ENCODE assay signal across 8 cellular contexts in genomic region chr5:149271195-149271716, GRCh38. TPM values are rescaled to one million over a fixed set of nuclear protein-coding genes. Genes with fewer than 3 reads are reported as not detected.
DNase-seq lines count a peak whose midpoint lies in the region; ATAC-seq and TF ChIP-seq lines count a peak whose summit lies in the region.

No MANE protein-coding gene starts in this region.

- no peaks in the 10 kb centered on the region for H3K9me3 Mint-ChIP-seq in Caco-2 (ENCODE audit: unreplicated experiment)

- peaks cover 8% of the 10 kb centered on the region for H3K36me3 Mint-ChIP-seq in Caco-2 (ENCODE audit: insufficient read depth, unreplicated experiment)

- no peak for TF ChIP-seq POLR2A in ovary (IDR thresholded peaks at IDR 0.05)

- TF ChIP-seq EP300 in ovary (IDR thresholded peaks at IDR 0.05), result no peak

- H3K27me3 ChIP-seq in Caco-2 (replicated peaks; ENCODE audit: control insufficient read depth, insufficient read depth, low read length) (no peaks in the 10 kb centered on the region; the same call in 1 of the 2 replicates), RWPE2 (ENCODE audit: insufficient read depth, poor library complexity, severe bottlenecking) (no peaks in the 10 kb centered on the region), ovary (no peaks in the 10 kb centered on the region)

- TF ChIP-seq CTCF in Caco-2 (IDR thresholded peaks at IDR 0.05; ENCODE audit: insufficient read depth in 1 of 2, low read depth in 1 of 2, low read length in 1 of 2, severe bottlenecking in 1 of 2, unreplicated experiment in 1 of 2) (no peak), RWPE2 (IDR thresholded peaks at IDR 0.05; ENCODE audit: poor library complexity, severe bottlenecking) (no peak), epithelial cell of proximal tubule (conservative IDR thresholded peaks at IDR 0.05; ENCODE audit: low read depth, low read length) (no peak), ovary (IDR thresholded peaks at IDR 0.05) (no peak)

- H3K27me3 Mint-ChIP-seq in Caco-2 (ENCODE audit: insufficient read depth, unreplicated experiment), result peaks cover 13% of the 10 kb centered on the region

- intact Hi-C loops in Caco-2 (cut with micrococcal nuclease; ENCODE audit: unreplicated experiment) (no loop called here), ovary (cut with DNase I) (no loop called here)

- no peaks in the 10 kb centered on the region for H3K36me3 ChIP-seq in Caco-2 (ENCODE audit: control insufficient read depth, insufficient read depth, low read length)
- no peaks in the 10 kb centered on the region for H3K36me3 ChIP-seq in RWPE2 (ENCODE audit: low read depth)
- no peaks in the 10 kb centered on the region for H3K36me3 ChIP-seq in ovary

- H3K4me3 ChIP-seq in Caco-2 (ENCODE audit: low read depth, low read length) (peak overlapping the region; percentile 52), RWPE2 (ENCODE audit: severe bottlenecking) (peak overlapping the region; percentile 71), epithelial cell of proximal tubule (ENCODE audit: low read depth, low read length) (peak overlapping the region; percentile 66), ovary (peak overlapping the region; percentile 61)

- peaks cover 8% of the 10 kb centered on the region for H3K9me3 ChIP-seq in Caco-2
- H3K9me3 ChIP-seq in RWPE2 (ENCODE audit: severe bottlenecking), result no peaks in the 10 kb centered on the region
- H3K9me3 ChIP-seq in ovary, result no peaks in the 10 kb centered on the region

- peak; percentile 46 to 58 for DNase-seq in Caco-2
- DNase-seq in RWPE2 (ENCODE audit: low spot score), result no peak
- DNase-seq in epithelial cell of proximal tubule (ENCODE audit: low read depth), result no peak
- peak in 1 of 5 donors; percentile 23 for DNase-seq in ovary
- DNase-seq in DMS 273 (lab: John Stamatoyannopoulos, UW; ENCODE audit: unreplicated experiment), result no peak
- no peak for DNase-seq in stimulated activated CD4-positive, alpha-beta T cell treated with anti-CD3 and anti-CD28 coated beads, Interleukin-4, amount 100 ng/mL, for 4 hours
- no peak for DNase-seq in cerebellum (ENCODE audit: low spot score)

- H3K4me1 Mint-ChIP-seq in Caco-2 (ENCODE audit: low read depth, unreplicated experiment), result peaks cover 7% of the 10 kb centered on the region

- POLR2A ChIA-PET in Caco-2 (lab: Charles Lee), result no interaction called here

- H3K27ac ChIP-seq in RWPE2 (ENCODE audit: poor library complexity, severe bottlenecking) (peak overlapping the region; percentile 66), ovary (no peak overlapping the region)

- no peak overlapping the region for H3K27ac Mint-ChIP-seq in Caco-2 (ENCODE audit: unreplicated experiment)

- ATAC-seq in RWPE2 (ENCODE audit: low read depth) (peak; percentile 41), HG03342 (IDR thresholded peaks at IDR 0.05; ENCODE audit: unreplicated experiment) (no peak)

- WGBS in ovary, 3 donors, result 3 to 6% (median 4%) methylated on average over 20 to 40 of the region's 40 CpGs

- no TSS peak for BruUV-seq in Caco-2 (replicated peaks; lab: Mats Ljungman, UMichigan)

- H3K4me1 ChIP-seq in Caco-2 (0 out of 2 replicates have a peak, but pooled peaks cover 7% of the 10 kb centered on the region), RWPE2 (ENCODE audit: insufficient read depth, poor library complexity, severe bottlenecking) (peaks cover 4% of the 10 kb centered on the region), ovary (ENCODE audit: insufficient read depth) (peaks cover 2% of the 10 kb centered on the region)

- peak overlapping the region; percentile 74 for H3K4me3 Mint-ChIP-seq in Caco-2 (ENCODE audit: unreplicated experiment)

- CTCF ChIA-PET in Caco-2 (lab: Charles Lee), result no interaction called here

RNA-seq across cellular contexts. Expression of gene AFAP1L1, which starts 0.4 kb away (rescaled TPM):
- 0.30 and 0.45 TPM in 2 replicates for total RNA-seq in Caco-2 (2022)
- total RNA-seq in epithelial cell of proximal tubule, result 17.2 and 27.2 TPM in 2 replicates
- total RNA-seq in ovary, result 10 to 100 TPM in 3 of 7 donors, 1 to 10 TPM in 4; 3.2 to 15.9 (median 8.3) TPM
- polyA plus RNA-seq in ovary, result 10 to 100 TPM in 1 of 2 donors, 1 to 10 TPM in 1; 7.8 to 17.8 TPM
- total RNA-seq in cerebellum, result 6.1 TPM

Comparison
In these comparisons a context has a peak if more than half of its experiments do, and no peak if none do; other contexts are left out.
1. DNase-seq: peak in Caco-2 (2 of 2); none in RWPE2 (single experiment), epithelial cell of proximal tubule (single experiment), DMS 273 (single experiment), stimulated activated CD4-positive, alpha-beta T cell treated with anti-CD3 and anti-CD28 coated beads, Interleukin-4, amount 100 ng/mL, for 4 hours (0 of 2) and cerebellum (single experiment).
2. Peak in every context shown above with its lines, with median percentiles within 50 percentile points of each other: H3K4me3 ChIP-seq.